20 cellular contexts compared by ENCODE assay signal in genomic region chr14:55942101-55942645, GRCh38.
DNase-seq lines count a peak whose midpoint lies in the region; ATAC-seq and TF ChIP-seq lines count a peak whose summit lies in the region.
"Had no signal": no experiment of that assay in that cellular context is flagged by ENCODE, and none has a peak within 500 bp of the region (broad histone marks: within the 10 kb centered on the region; RNA-seq: fewer than 3 reads in every experiment).

No MANE protein-coding gene starts in this region.

- no peak for TF ChIP-seq POLR2A in transverse colon (IDR thresholded peaks at IDR 0.05)

- no peak for TF ChIP-seq EP300 in transverse colon (IDR thresholded peaks at IDR 0.05; ENCODE audit: low read depth)

- ATAC-seq in mucosa of descending colon (peak; percentile 72), GM19467 (IDR thresholded peaks at IDR 0.05; ENCODE audit: unreplicated experiment) (no peak)
- ATAC-seq: CD8-positive, alpha-beta T cell; GM12878 had no signal

- no peaks in the 10 kb centered on the region for H4K20me1 ChIP-seq in BLaER1 treated with 17β-estradiol and CSF1 and Interleukin-3, amounts not matched to agents 10 nM and 100 nM

- in situ Hi-C loops in transverse colon (cut with MboI; ENCODE audit: low pct_ligation_motif_present in 1 of 4, low pct_unique_long_range_greater_than_20kb in 1 of 4, low sequenced_read_pairs in 3 of 4): no loop called here

- H3K9ac ChIP-seq in BLaER1 treated with 17β-estradiol and CSF1 and Interleukin-3, amounts not matched to agents 10 nM and 100 nM: no peak overlapping the region; a peak in 1 of 22 replicates

- peak overlapping the region in 4 of 11 experiments; percentile 32 to 84 (median 74); a peak in 4 of 22 replicates for H3K27ac ChIP-seq in BLaER1 treated with 17β-estradiol and CSF1 and Interleukin-3, amounts not matched to agents 10 nM and 100 nM
- no peak overlapping the region for H3K27ac ChIP-seq in transverse colon
- H3K27ac ChIP-seq: HL-60 had no signal

- H3K27me3 ChIP-seq in BLaER1 treated with 17β-estradiol and CSF1 and Interleukin-3, amounts not matched to agents 10 nM and 100 nM: no peaks in the 10 kb centered on the region
- no peaks in the 10 kb centered on the region for H3K27me3 ChIP-seq in transverse colon
- H3K27me3 ChIP-seq: BE2C had no signal

- TF ChIP-seq CTCF in LNCaP clone FGC (IDR thresholded peaks at IDR 0.05; ENCODE audit: control insufficient read depth, extremely low read depth, insufficient read depth) (no peak), mucosa of descending colon (IDR thresholded peaks at IDR 0.05) (no peak), transverse colon (IDR thresholded peaks at IDR 0.05) (no peak), GM20000 (IDR thresholded peaks at IDR 0.05; ENCODE audit: extremely low read depth, missing control alignments) (no peak)

- no peak overlapping the region for H3K4me3 ChIP-seq in BLaER1 treated with 17β-estradiol and CSF1 and Interleukin-3, amounts not matched to agents 10 nM and 100 nM
- H3K4me3 ChIP-seq in LNCaP clone FGC (ENCODE audit: low read depth, low read length) (no peak overlapping the region), mucosa of descending colon (no peak overlapping the region), transverse colon (no peak overlapping the region)
- H3K4me3 ChIP-seq: GM12878 had no signal

- H3K4me1 ChIP-seq in BLaER1 treated with 17β-estradiol and CSF1 and Interleukin-3, amounts not matched to agents 10 nM and 100 nM: peaks cover 19 to 73% (median 67%) of the 10 kb centered on the region in 10 experiments
- H3K4me1 ChIP-seq in mucosa of descending colon (ENCODE audit: low read depth): no peaks in the 10 kb centered on the region
- peaks cover 0 to 5% (median 0%) of the 10 kb centered on the region in 4 donors for H3K4me1 ChIP-seq in transverse colon
- H3K4me1 ChIP-seq: BE2C had no signal

- DNase-seq in LNCaP clone FGC (ENCODE audit: low read depth) (peak; percentile 32), mucosa of descending colon (peak in 1 of 3 donors; percentile 50), transverse colon (peak; percentile 9), HK-2 (ENCODE audit: unreplicated experiment) (no peak), GM20000 (ENCODE audit: low spot score) (no peak)
- DNase-seq: ACHN; BE2C; CD8-positive, alpha-beta T cell; DMS 273 treated with DMSO at 0.1 percent for 48 hours; DMS53; DND-41; EL; GOT3; H7; Karpas-422; KBM-7 had no signal

- intact Hi-C loops in mucosa of descending colon (cut with DNase I, micrococcal nuclease): no loop called here
- intact Hi-C loops in transverse colon (cut with DNase I; ENCODE audit: low total_unique reads): no loop called here

- peaks cover 0 to 3% (median 0%) of the 10 kb centered on the region in 11 experiments; a peak in 2 of 22 replicates for H3K36me3 ChIP-seq in BLaER1 treated with 17β-estradiol and CSF1 and Interleukin-3, amounts not matched to agents 10 nM and 100 nM
- H3K36me3 ChIP-seq in mucosa of descending colon (ENCODE audit: low read depth) (no peaks in the 10 kb centered on the region), transverse colon (no peaks in the 10 kb centered on the region)
- H3K36me3 ChIP-seq: BE2C had no signal

- H3K4me2 ChIP-seq in BLaER1 treated with 17β-estradiol and CSF1 and Interleukin-3, amounts not matched to agents 10 nM and 100 nM: peak overlapping the region in 8 of 11 experiments; percentile 45 to 83 (median 74); a peak in 13 of 22 replicates

- H3K9me3 ChIP-seq in BLaER1 treated with 17β-estradiol and CSF1 and Interleukin-3, amounts not matched to agents 10 nM and 100 nM (replicated peaks in 1 of 11): peaks cover 25 to 66% (median 49%) of the 10 kb centered on the region in 11 experiments
- H3K9me3 ChIP-seq in mucosa of descending colon (no peaks in the 10 kb centered on the region), transverse colon (no peaks in the 10 kb centered on the region)
- H3K9me3 ChIP-seq: BE2C had no signal

- 58 to 71% methylated on average over 3 of the region's 3 CpGs for WGBS in transverse colon (ENCODE audit: low coverage in 1 of 2), 2 donors

Comparison
In these comparisons a context has a peak if more than half of its experiments do, and no peak if none do; other contexts are left out.
1. DNase-seq: peak in LNCaP clone FGC (single experiment) and transverse colon (single experiment); none in HK-2 (single experiment) and GM20000 (single experiment).